ENCODE assay signal across 19 cellular contexts in the genomic region with DNA sequence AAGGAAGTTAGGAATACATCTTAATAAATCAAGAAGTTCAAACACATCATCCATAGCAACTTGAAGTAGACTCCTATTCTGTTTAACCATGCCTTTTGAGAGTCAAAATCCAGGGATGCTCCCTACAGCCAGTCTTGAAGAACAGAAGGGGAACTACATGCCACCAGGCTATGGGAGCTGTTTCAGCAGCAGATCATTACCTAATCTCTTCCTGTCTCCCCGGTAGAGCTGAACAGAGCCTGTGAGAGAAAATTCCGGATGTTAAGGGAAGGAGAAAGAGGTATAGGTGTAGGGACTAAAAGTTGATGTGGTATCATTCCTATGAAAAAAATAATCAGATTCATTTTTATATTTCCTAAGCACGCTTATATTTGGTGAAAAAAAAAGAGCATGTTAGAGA.
"Had no signal": no experiment of that assay in that cellular context is flagged by ENCODE, and none has a peak within 500 bp of the region (broad histone marks: within the 10 kb centered on the region; RNA-seq: fewer than 3 reads in every experiment).

No MANE protein-coding gene starts in this region.

- H3K36me3 ChIP-seq: brain microvascular endothelial cell, esophagus muscularis mucosa, left lung, neutrophil, upper lobe of right lung, WERI-Rb-1 had no signal

- H3K27me3 ChIP-seq: brain microvascular endothelial cell, esophagus muscularis mucosa, left lung, neutrophil, testis, upper lobe of right lung had no signal

- H3K27ac ChIP-seq: brain microvascular endothelial cell, left lung, neutrophil, WERI-Rb-1 had no signal

- DNase-seq: activated CD4-positive, alpha-beta T cell treated with anti-CD3 and anti-CD28 coated beads for 36 hours; activated CD8-positive, alpha-beta memory T cell treated with anti-CD3 and anti-CD28 coated beads, Interleukin-2, amount 50 U/mL, for 4 hours; activated CD8-positive, alpha-beta T cell treated with anti-CD3 and anti-CD28 coated beads for 36 hours; activated gamma-delta T cell treated with Interleukin-2 at 50 U/mL for 16 hours; activated naive CD8-positive, alpha-beta T cell treated with anti-CD3 and anti-CD28 coated beads for 36 hours; activated T-cell treated with anti-CD3 and anti-CD28 coated beads, Interleukin-2, amount 50 U/mL, for 72 hours; foreskin fibroblast; head of caudate nucleus; left lung; naive B cell; stimulated activated CD4-positive, alpha-beta T cell treated with anti-CD3 and anti-CD28 coated beads, Interleukin-4, amount 100 ng/mL, for 1 hour; stimulated activated naive CD8-positive, alpha-beta T cell treated with anti-CD3 and anti-CD28 coated beads, Interleukin-15, amount 100 ng/mL, for 72 hours; SW 1271; testis; upper lobe of right lung; WERI-Rb-1 had no signal

- H3K9me3 ChIP-seq: esophagus muscularis mucosa, left lung, neutrophil, testis, upper lobe of right lung had no signal

- H3K4me3 ChIP-seq: esophagus muscularis mucosa, left lung, testis, upper lobe of right lung had no signal
